ENCODE assay signal across 1 cellular context in genomic region chr6:157220485-157220884, GRCh38.
A peak's percentile ranks its signal among the peaks of the same experiment; 100 is the strongest.
TF ChIP-seq lines count a peak whose summit lies in the region.

No MANE protein-coding gene starts in this region.

TF ChIP-seq in HepG2, 621 proteins besides CTCF, POLR2A, EP300 and RAD21 (continued from another document):
- peak; percentile 5 for TF ChIP-seq ZNF18 (CRISPR knock-in tag; IDR thresholded peaks at IDR 0.05; ENCODE audit: insufficient replicate concordance)
